17 cellular contexts compared by ENCODE assay signal in the genomic region with DNA sequence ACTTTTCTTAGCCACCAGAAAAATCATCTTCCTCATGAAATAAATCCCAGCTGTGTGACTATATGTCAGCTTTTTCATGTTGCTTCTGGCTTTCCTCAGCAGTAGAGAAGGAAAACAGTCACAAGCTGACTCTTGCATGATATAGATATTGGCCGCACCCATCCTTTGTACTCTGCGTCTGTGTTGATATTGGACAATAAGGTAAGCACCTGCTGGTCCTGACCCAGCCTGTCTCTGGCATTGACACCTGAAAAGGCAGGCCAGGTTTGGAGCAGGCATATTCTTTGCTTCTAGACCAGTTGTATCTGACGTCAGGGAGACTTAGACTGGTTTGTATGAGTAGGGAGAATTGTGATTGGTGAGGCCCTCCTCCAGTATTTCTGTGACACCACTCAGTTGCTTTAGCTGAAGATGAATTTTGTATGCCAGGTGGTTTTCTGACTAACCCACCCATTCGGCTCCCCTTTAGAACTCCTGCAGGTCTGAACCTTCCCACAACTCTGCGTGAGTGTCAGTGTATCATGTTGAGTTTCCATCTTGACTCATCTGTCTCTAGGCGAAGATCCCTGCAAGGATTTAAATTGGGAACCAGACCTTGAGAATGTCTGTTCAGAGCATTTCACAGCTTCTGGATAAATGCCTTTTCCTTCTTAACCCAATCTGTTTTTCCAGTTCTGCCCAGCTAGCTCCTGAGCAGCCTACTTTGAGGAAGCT.
"Had no signal": no experiment of that assay in that cellular context is flagged by ENCODE, and none has a peak within 500 bp of the region (broad histone marks: within the 10 kb centered on the region; RNA-seq: fewer than 3 reads in every experiment).

No MANE protein-coding gene starts in this region.

- H3K36me3 ChIP-seq: breast epithelium, transverse colon had no signal

- H3K4me1 ChIP-seq: breast epithelium had no signal

- H3K4me3 ChIP-seq: breast epithelium, smooth muscle cell, transverse colon had no signal

- H3K27ac ChIP-seq: breast epithelium, parathyroid adenoma, transverse colon, VCaP had no signal

- H3K9me3 ChIP-seq: breast epithelium, transverse colon had no signal

- H3K27ac Mint-ChIP-seq: activated CD4-positive, alpha-beta T cell treated with anti-CD3 and anti-CD28 coated beads for 36 hours; activated CD8-positive, alpha-beta T cell treated with anti-CD3 and anti-CD28 coated beads for 36 hours; endodermal cell; stimulated activated effector memory CD8-positive, alpha-beta T cell treated with anti-CD3 and anti-CD28 coated beads, Interleukin-12 subunit alpha, Interleukin-12 subunit beta, amount 100 ng/mL, for 72 hours had no signal

- H3K27me3 Mint-ChIP-seq: activated CD4-positive, alpha-beta T cell treated with anti-CD3 and anti-CD28 coated beads for 36 hours had no signal

- H3K4me3 Mint-ChIP-seq: activated CD4-positive, alpha-beta T cell treated with anti-CD3 and anti-CD28 coated beads for 36 hours; activated CD8-positive, alpha-beta T cell treated with anti-CD3 and anti-CD28 coated beads for 36 hours; endodermal cell; neural crest cell; stimulated activated effector memory CD8-positive, alpha-beta T cell treated with anti-CD3 and anti-CD28 coated beads, Interleukin-12 subunit alpha, Interleukin-12 subunit beta, amount 100 ng/mL, for 72 hours had no signal

- DNase-seq: activated CD4-positive, alpha-beta T cell treated with anti-CD3 and anti-CD28 coated beads for 36 hours; activated CD8-positive, alpha-beta memory T cell treated with anti-CD3 and anti-CD28 coated beads, Interleukin-2, amount 50 U/mL, for 4 hours; activated CD8-positive, alpha-beta T cell treated with anti-CD3 and anti-CD28 coated beads for 36 hours; activated naive CD4-positive, alpha-beta T cell; aorta; endodermal cell; mesendoderm; T1000; transverse colon had no signal

- H3K9me3 Mint-ChIP-seq: activated CD8-positive, alpha-beta T cell treated with anti-CD3 and anti-CD28 coated beads for 36 hours; endodermal cell; neural crest cell; stimulated activated effector memory CD8-positive, alpha-beta T cell treated with anti-CD3 and anti-CD28 coated beads, Interleukin-12 subunit alpha, Interleukin-12 subunit beta, amount 100 ng/mL, for 72 hours had no signal

- H3K4me1 Mint-ChIP-seq: activated CD4-positive, alpha-beta T cell treated with anti-CD3 and anti-CD28 coated beads for 36 hours had no signal

- H3K27me3 ChIP-seq: breast epithelium, transverse colon had no signal

- FAIRE-seq: frontal cortex, keratinocyte had no signal

- H3K36me3 Mint-ChIP-seq: stimulated activated effector memory CD8-positive, alpha-beta T cell treated with anti-CD3 and anti-CD28 coated beads, Interleukin-12 subunit alpha, Interleukin-12 subunit beta, amount 100 ng/mL, for 72 hours had no signal
